Comparison of ENCODE assay signal across 1 cellular context in the genomic region with DNA sequence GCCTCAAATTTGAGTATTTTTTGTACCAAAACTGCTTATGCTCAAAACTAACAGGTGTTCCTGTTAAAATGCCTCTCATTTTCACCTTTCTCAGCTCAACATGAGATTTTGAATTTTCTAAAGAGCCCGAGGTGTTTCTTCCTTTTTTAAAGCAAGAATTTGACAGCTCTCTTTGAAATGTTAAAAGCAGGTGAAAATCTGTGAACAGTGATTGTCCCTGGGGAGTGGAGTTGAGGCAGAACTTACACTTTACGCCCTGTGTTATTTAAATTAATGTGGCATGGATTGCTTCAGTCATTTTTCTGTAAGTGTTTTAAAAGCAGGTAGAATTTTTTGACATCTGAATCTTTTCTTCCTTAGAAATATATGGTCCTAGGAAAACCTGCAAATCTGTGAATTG.
TF ChIP-seq lines count a peak whose summit lies in the region.

No MANE protein-coding gene starts in this region.

TF ChIP-seq in GM23338, 12 proteins besides CTCF, POLR2A, EP300 and RAD21 (continued from another document):
- no peak for TF ChIP-seq POLR2AphosphoS5 (IDR thresholded peaks at IDR 0.05; ENCODE audit: low read depth)
- no peak for TF ChIP-seq ZNF331 (CRISPR knock-in tag; IDR thresholded peaks at IDR 0.05; ENCODE audit: low read depth)
- TF ChIP-seq EZH2 (IDR thresholded peaks at IDR 0.05; ENCODE audit: low read depth, unreplicated experiment) = no peak
- TF ChIP-seq EZH2phosphoT487 (IDR thresholded peaks at IDR 0.05; ENCODE audit: unreplicated experiment) = no peak
- TF ChIP-seq, protein P1, sequence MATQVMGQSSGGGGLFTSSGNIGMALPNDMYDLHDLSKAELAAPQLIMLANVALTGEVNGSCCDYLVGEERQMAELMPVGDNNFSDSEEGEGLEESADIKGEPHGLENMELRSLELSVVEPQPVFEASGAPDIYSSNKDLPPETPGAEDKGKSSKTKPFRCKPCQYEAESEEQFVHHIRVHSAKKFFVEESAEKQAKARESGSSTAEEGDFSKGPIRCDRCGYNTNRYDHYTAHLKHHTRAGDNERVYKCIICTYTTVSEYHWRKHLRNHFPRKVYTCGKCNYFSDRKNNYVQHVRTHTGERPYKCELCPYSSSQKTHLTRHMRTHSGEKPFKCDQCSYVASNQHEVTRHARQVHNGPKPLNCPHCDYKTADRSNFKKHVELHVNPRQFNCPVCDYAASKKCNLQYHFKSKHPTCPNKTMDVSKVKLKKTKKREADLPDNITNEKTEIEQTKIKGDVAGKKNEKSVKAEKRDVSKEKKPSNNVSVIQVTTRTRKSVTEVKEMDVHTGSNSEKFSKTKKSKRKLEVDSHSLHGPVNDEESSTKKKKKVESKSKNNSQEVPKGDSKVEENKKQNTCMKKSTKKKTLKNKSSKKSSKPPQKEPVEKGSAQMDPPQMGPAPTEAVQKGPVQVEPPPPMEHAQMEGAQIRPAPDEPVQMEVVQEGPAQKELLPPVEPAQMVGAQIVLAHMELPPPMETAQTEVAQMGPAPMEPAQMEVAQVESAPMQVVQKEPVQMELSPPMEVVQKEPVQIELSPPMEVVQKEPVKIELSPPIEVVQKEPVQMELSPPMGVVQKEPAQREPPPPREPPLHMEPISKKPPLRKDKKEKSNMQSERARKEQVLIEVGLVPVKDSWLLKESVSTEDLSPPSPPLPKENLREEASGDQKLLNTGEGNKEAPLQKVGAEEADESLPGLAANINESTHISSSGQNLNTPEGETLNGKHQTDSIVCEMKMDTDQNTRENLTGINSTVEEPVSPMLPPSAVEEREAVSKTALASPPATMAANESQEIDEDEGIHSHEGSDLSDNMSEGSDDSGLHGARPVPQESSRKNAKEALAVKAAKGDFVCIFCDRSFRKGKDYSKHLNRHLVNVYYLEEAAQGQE (IDR thresholded peaks at IDR 0.05; ENCODE audit: unreplicated experiment) = no peak
- TF ChIP-seq CREB1 (CRISPR knock-in tag; IDR thresholded peaks at IDR 0.05; ENCODE audit: low read depth) = no peak
- no peak for TF ChIP-seq JUNB (IDR thresholded peaks at IDR 0.05; ENCODE audit: unreplicated experiment)
- TF ChIP-seq ZNF114 (CRISPR knock-in tag; IDR thresholded peaks at IDR 0.05) = no peak
- TF ChIP-seq, protein P2, sequence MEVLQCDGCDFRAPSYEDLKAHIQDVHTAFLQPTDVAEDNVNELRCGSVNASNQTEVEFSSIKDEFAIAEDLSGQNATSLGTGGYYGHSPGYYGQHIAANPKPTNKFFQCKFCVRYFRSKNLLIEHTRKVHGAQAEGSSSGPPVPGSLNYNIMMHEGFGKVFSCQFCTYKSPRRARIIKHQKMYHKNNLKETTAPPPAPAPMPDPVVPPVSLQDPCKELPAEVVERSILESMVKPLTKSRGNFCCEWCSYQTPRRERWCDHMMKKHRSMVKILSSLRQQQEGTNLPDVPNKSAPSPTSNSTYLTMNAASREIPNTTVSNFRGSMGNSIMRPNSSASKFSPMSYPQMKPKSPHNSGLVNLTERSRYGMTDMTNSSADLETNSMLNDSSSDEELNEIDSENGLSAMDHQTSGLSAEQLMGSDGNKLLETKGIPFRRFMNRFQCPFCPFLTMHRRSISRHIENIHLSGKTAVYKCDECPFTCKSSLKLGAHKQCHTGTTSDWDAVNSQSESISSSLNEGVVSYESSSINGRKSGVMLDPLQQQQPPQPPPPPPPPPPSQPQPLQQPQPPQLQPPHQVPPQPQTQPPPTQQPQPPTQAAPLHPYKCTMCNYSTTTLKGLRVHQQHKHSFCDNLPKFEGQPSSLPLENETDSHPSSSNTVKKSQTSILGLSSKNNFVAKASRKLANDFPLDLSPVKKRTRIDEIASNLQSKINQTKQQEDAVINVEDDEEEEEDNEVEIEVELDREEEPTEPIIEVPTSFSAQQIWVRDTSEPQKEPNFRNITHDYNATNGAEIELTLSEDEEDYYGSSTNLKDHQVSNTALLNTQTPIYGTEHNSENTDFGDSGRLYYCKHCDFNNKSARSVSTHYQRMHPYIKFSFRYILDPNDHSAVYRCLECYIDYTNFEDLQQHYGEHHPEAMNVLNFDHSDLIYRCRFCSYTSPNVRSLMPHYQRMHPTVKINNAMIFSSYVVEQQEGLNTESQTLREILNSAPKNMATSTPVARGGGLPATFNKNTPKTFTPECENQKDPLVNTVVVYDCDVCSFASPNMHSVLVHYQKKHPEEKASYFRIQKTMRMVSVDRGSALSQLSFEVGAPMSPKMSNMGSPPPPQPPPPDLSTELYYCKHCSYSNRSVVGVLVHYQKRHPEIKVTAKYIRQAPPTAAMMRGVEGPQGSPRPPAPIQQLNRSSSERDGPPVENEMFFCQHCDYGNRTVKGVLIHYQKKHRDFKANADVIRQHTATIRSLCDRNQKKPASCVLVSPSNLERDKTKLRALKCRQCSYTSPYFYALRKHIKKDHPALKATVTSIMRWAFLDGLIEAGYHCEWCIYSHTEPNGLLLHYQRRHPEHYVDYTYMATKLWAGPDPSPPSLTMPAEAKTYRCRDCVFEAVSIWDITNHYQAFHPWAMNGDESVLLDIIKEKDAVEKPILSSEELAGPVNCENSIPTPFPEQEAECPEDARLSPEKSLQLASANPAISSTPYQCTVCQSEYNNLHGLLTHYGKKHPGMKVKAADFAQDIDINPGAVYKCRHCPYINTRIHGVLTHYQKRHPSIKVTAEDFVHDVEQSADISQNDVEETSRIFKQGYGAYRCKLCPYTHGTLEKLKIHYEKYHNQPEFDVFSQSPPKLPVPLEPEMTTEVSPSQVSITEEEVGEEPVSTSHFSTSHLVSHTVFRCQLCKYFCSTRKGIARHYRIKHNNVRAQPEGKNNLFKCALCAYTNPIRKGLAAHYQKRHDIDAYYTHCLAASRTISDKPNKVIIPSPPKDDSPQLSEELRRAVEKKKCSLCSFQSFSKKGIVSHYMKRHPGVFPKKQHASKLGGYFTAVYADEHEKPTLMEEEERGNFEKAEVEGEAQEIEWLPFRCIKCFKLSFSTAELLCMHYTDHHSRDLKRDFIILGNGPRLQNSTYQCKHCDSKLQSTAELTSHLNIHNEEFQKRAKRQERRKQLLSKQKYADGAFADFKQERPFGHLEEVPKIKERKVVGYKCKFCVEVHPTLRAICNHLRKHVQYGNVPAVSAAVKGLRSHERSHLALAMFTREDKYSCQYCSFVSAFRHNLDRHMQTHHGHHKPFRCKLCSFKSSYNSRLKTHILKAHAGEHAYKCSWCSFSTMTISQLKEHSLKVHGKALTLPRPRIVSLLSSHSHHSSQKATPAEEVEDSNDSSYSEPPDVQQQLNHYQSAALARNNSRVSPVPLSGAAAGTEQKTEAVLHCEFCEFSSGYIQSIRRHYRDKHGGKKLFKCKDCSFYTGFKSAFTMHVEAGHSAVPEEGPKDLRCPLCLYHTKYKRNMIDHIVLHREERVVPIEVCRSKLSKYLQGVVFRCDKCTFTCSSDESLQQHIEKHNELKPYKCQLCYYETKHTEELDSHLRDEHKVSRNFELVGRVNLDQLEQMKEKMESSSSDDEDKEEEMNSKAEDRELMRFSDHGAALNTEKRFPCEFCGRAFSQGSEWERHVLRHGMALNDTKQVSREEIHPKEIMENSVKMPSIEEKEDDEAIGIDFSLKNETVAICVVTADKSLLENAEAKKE (CRISPR knock-in tag; IDR thresholded peaks at IDR 0.05) = no peak
